In the genomic region with DNA sequence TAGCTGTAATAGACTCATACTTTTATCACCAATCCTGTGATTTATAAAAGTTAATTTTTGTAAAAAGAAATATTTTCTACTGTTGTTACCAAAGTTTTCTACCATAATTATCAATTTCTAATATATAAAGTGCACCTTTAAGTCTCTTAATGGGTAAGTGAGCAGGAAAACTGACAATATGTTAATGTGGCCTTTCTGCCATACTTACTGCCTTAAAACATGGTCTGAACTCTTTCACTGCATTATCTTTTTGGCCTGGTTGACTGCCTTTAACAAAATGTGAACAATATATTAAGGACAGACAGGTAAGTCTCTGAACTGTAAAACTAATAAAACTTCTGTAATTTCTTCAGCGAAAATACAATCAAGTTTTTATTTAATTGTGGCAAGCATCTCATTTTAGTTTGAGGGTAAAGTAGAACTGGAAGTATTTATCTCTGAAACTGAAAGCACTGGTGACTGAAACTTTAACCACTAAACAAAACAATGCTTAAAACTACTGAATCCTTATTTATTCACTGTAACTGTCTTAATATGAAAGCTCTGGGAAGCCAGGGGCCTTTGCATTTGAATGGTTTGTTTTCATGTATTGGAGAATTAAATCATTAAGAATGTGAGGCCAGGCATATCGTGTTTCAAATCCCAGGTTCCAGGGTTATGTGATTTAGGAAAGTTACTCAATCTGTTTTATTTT, we compare ENCODE assay signal across 17 cellular contexts.
A peak's percentile ranks its signal among the peaks of the same experiment; 100 is the strongest.
DNase-seq lines count a peak whose midpoint lies in the region; ATAC-seq, FAIRE-seq and TF ChIP-seq lines count a peak whose summit lies in the region.
"Had no signal": no experiment of that assay in that cellular context is flagged by ENCODE, and none has a peak within 500 bp of the region (broad histone marks: within the 10 kb centered on the region; RNA-seq: fewer than 3 reads in every experiment).

No MANE protein-coding gene starts in this region.

- no peaks in the 10 kb centered on the region for H4K20me1 ChIP-seq in astrocyte (ENCODE audit: insufficient read depth, low read length)

- H2AFZ ChIP-seq in astrocyte (ENCODE audit: low read depth, low read length), result no peak overlapping the region

- H3K27me3 Mint-ChIP-seq in astrocyte (ENCODE audit: low read depth, unreplicated experiment), result no peaks in the 10 kb centered on the region

- peak overlapping the region; percentile 96 for H3K27ac Mint-ChIP-seq in astrocyte (ENCODE audit: unreplicated experiment)

- TF ChIP-seq CTCF in GM13976 (IDR thresholded peaks at IDR 0.05; ENCODE audit: borderline replicate concordance, control extremely low read depth, extremely low read depth, insufficient read depth, missing control alignments), result no peak
- TF ChIP-seq CTCF in astrocyte (IDR thresholded peaks at IDR 0.05; ENCODE audit: insufficient read depth, low read depth, low read length), result no peak
- TF ChIP-seq CTCF in sigmoid colon (IDR thresholded peaks at IDR 0.05), result no peak

- DNase-seq in GM13976 (ENCODE audit: low spot score) (peak; percentile 10), astrocyte (ENCODE audit: low read depth) (no peak), HTR-8/SVneo (ENCODE audit: insufficient read length, low spot score) (no peak), NCI-H69 (lab: John Stamatoyannopoulos, UW) (no peak), sigmoid colon (no peak)
- DNase-seq: H7, KG1, NCI-H1417, NCI-H1930, NCI-H2171 treated with DMSO at 0.1 percent for 48 hours, NCI-H82, SIG-M5 had no signal

- H3K9me3 ChIP-seq in astrocyte (ENCODE audit: insufficient read depth, low read depth, low read length), result no peaks in the 10 kb centered on the region
- H3K9me3 ChIP-seq in sigmoid colon, result no peaks in the 10 kb centered on the region
- H3K9me3 ChIP-seq: A549 had no signal

- no peak overlapping the region for H3K4me3 Mint-ChIP-seq in astrocyte (ENCODE audit: unreplicated experiment)

- no peak for FAIRE-seq in astrocyte (lab: Jason Lieb, UNC)
- FAIRE-seq in HTR-8/SVneo (lab: Jason Lieb, UNC), result no peak
- FAIRE-seq: A549, GM19239 had no signal

- in situ Hi-C loops in GM13976 (cut with MboI; ENCODE audit: low sequenced_read_pairs, unreplicated experiment), result no loop called here

- H3K9ac ChIP-seq in astrocyte (ENCODE audit: low read length), result no peak overlapping the region

- peaks cover 26% of the 10 kb centered on the region for H3K4me1 Mint-ChIP-seq in astrocyte (ENCODE audit: low read depth, unreplicated experiment)

- intact Hi-C loops in sigmoid colon (cut with DNase I), result no loop called here

- no peaks in the 10 kb centered on the region for H3K4me1 ChIP-seq in astrocyte (ENCODE audit: insufficient read depth, low read length)
- no peaks in the 10 kb centered on the region for H3K4me1 ChIP-seq in sigmoid colon
- H3K4me1 ChIP-seq: A549 had no signal

- H3K27ac ChIP-seq in astrocyte (ENCODE audit: low read depth, low read length) (no peak overlapping the region), sigmoid colon (no peak overlapping the region)
- H3K27ac ChIP-seq: A549 had no signal

- no peak for TF ChIP-seq POLR2A in sigmoid colon (IDR thresholded peaks at IDR 0.05)

- TF ChIP-seq EP300 in sigmoid colon (IDR thresholded peaks at IDR 0.05), result no peak

- H3K36me3 ChIP-seq in astrocyte (ENCODE audit: insufficient read depth, low read length) (no peaks in the 10 kb centered on the region), sigmoid colon (no peaks in the 10 kb centered on the region)

- ATAC-seq in GM19351 (IDR thresholded peaks at IDR 0.05; ENCODE audit: unreplicated experiment) (peak; percentile 68), HG03025 (IDR thresholded peaks at IDR 0.05; ENCODE audit: low FRiP score, unreplicated experiment) (peak; percentile 74), SK-N-SH treated with all-trans-retinoic acid at 6 μM for 48 hours (no peak)
- ATAC-seq: A549 had no signal

- H3K4me3 ChIP-seq in astrocyte (ENCODE audit: insufficient read depth, low read depth, low read length), result no peak overlapping the region
- H3K4me3 ChIP-seq in sigmoid colon, result no peak overlapping the region
- H3K4me3 ChIP-seq: A549 had no signal

- WGBS in sigmoid colon, 2 donors, result 78 to 89% methylated on average over 2 of the region's 2 CpGs

- no peaks in the 10 kb centered on the region for H3K79me2 ChIP-seq in astrocyte (ENCODE audit: insufficient read depth, low read length)

- no peaks in the 10 kb centered on the region for H3K27me3 ChIP-seq in astrocyte (ENCODE audit: insufficient read depth, low read length)
- H3K27me3 ChIP-seq in sigmoid colon, result no peaks in the 10 kb centered on the region

- no peaks in the 10 kb centered on the region for H3K36me3 Mint-ChIP-seq in astrocyte (ENCODE audit: low read depth, unreplicated experiment)

- H3K9me3 Mint-ChIP-seq in astrocyte (ENCODE audit: unreplicated experiment), result no peaks in the 10 kb centered on the region

- no peak overlapping the region for H3K4me2 ChIP-seq in astrocyte (ENCODE audit: low read length)
- H3K4me2 ChIP-seq: A549 had no signal

TF ChIP-seq in SK-N-SH treated with all-trans-retinoic acid at 6 μM for 48 hours, 23 proteins besides CTCF, POLR2A, EP300 and RAD21 (continues in another document):
- TF ChIP-seq OSR1 (CRISPR knock-in tag; IDR thresholded peaks at IDR 0.05) (no peak), ZNF565 (CRISPR knock-in tag; conservative IDR thresholded peaks at IDR 0.05; ENCODE audit: low read depth) (no peak), ZNF8 (CRISPR knock-in tag; IDR thresholded peaks at IDR 0.05) (no peak), ZNF70 (CRISPR knock-in tag; IDR thresholded peaks at IDR 0.05) (no peak), ZFP3 (CRISPR knock-in tag; IDR thresholded peaks at IDR 0.05) (no peak), ZFP30 (CRISPR knock-in tag; IDR thresholded peaks at IDR 0.05) (no peak), SNAI2 (CRISPR knock-in tag; IDR thresholded peaks at IDR 0.05) (no peak), GLIS3 (CRISPR knock-in tag; IDR thresholded peaks at IDR 0.05) (no peak)
- TF ChIP-seq, protein P1, sequence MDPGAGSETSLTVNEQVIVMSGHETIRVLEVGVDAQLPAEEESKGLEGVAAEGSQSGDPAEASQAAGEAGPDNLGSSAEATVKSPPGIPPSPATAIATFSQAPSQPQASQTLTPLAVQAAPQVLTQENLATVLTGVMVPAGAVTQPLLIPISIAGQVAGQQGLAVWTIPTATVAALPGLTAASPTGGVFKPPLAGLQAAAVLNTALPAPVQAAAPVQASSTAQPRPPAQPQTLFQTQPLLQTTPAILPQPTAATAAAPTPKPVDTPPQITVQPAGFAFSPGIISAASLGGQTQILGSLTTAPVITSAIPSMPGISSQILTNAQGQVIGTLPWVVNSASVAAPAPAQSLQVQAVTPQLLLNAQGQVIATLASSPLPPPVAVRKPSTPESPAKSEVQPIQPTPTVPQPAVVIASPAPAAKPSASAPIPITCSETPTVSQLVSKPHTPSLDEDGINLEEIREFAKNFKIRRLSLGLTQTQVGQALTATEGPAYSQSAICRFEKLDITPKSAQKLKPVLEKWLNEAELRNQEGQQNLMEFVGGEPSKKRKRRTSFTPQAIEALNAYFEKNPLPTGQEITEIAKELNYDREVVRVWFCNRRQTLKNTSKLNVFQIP (CRISPR knock-in tag; IDR thresholded peaks at IDR 0.05; ENCODE audit: borderline replicate concordance, low read depth), result no peak
- TF ChIP-seq, protein P2, sequence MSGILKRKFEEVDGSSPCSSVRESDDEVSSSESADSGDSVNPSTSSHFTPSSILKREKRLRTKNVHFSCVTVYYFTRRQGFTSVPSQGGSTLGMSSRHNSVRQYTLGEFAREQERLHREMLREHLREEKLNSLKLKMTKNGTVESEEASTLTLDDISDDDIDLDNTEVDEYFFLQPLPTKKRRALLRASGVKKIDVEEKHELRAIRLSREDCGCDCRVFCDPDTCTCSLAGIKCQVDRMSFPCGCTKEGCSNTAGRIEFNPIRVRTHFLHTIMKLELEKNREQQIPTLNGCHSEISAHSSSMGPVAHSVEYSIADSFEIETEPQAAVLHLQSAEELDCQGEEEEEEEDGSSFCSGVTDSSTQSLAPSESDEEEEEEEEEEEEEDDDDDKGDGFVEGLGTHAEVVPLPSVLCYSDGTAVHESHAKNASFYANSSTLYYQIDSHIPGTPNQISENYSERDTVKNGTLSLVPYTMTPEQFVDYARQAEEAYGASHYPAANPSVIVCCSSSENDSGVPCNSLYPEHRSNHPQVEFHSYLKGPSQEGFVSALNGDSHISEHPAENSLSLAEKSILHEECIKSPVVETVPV (CRISPR knock-in tag; IDR thresholded peaks at IDR 0.05), result no peak
- TF ChIP-seq, protein P3, sequence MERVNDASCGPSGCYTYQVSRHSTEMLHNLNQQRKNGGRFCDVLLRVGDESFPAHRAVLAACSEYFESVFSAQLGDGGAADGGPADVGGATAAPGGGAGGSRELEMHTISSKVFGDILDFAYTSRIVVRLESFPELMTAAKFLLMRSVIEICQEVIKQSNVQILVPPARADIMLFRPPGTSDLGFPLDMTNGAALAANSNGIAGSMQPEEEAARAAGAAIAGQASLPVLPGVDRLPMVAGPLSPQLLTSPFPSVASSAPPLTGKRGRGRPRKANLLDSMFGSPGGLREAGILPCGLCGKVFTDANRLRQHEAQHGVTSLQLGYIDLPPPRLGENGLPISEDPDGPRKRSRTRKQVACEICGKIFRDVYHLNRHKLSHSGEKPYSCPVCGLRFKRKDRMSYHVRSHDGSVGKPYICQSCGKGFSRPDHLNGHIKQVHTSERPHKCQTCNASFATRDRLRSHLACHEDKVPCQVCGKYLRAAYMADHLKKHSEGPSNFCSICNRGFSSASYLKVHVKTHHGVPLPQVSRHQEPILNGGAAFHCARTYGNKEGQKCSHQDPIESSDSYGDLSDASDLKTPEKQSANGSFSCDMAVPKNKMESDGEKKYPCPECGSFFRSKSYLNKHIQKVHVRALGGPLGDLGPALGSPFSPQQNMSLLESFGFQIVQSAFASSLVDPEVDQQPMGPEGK (CRISPR knock-in tag; IDR thresholded peaks at IDR 0.05; ENCODE audit: borderline replicate concordance), result no peak
